In genomic region chr18:9020221-9020620, GRCh38 we compare ENCODE assay signal across 20 cellular contexts.
"Had no signal": no experiment of that assay in that cellular context is flagged by ENCODE, and none has a peak within 500 bp of the region (broad histone marks: within the 10 kb centered on the region; RNA-seq: fewer than 3 reads in every experiment).

No MANE protein-coding gene starts in this region.

- H2AFZ ChIP-seq: parathyroid adenoma had no signal

- H3K4me3 ChIP-seq: lung, mucosa of descending colon, right lobe of liver, thoracic aorta, tibial nerve had no signal

- H3K36me3 ChIP-seq: right lobe of liver, thoracic aorta, tibial nerve had no signal

- H3K27me3 ChIP-seq: right lobe of liver, tibial nerve had no signal

- DNase-seq: cortex of kidney; effector memory CD8-positive, alpha-beta T cell; hypothalamus; immature natural killer cell; islet precursor cell; mesenchymal stem cell; mucosa of descending colon; naive B cell; right lobe of liver; small intestine; stimulated activated CD4-positive, alpha-beta T cell treated with anti-CD3 and anti-CD28 coated beads, Interleukin-15, amount 100 ng/mL, for 24 hours; stimulated activated CD4-positive, alpha-beta T cell treated with anti-CD3 and anti-CD28 coated beads, Interleukin-2, amount 100 ng/mL, for 48 hours; stimulated activated naive B cell treated with anti-CD40 and anti-IgM and Interleukin-4, amounts not matched to agents 10 μg/mL and 1 μg/mL and 100 μg/mL, for 72 hours had no signal

- H3K79me2 ChIP-seq: parathyroid adenoma had no signal

- FAIRE-seq: endometrium, frontal cortex, small intestine had no signal

- H3K9me3 ChIP-seq: mucosa of descending colon, right lobe of liver, thoracic aorta, tibial nerve had no signal

- H3K4me1 ChIP-seq: parathyroid adenoma, right lobe of liver had no signal

- H3K9ac ChIP-seq: parathyroid adenoma had no signal

- H3K27ac ChIP-seq: parathyroid adenoma, right lobe of liver, thoracic aorta, tibial nerve had no signal

- ATAC-seq: effector memory CD8-positive, alpha-beta T cell; mucosa of descending colon; natural killer cell treated with Interleukin-12 subunit alpha and Interleukin-12 subunit beta and Interleukin-15 and Interleukin-18, amount 100 ng/mL, for 72 hours; right lobe of liver; stimulated activated naive B cell treated with anti-CD40 and anti-IgM and Interleukin-4, amounts not matched to agents 10 μg/mL and 1 μg/mL and 100 μg/mL, for 72 hours had no signal
